31 cellular contexts compared by ENCODE assay signal in the genomic region with DNA sequence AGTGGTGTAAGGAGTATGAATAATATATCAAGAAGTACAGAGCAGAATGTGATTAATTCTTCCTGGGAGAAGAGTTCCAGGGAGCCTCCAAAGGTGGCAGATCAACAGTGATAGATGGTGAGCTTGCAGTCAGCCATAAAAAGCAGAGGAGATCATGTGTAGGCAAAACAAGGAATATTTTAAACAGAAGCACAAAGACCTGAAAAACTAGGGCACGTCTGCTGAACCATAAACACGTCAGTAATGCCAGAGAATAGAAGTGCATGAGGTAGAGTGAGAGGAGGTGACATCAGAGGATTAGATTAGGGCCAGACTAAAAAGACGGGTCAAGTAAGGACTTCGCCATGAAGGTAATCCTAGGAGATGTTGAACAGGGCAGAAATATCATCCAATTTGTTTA.
DNase-seq lines count a peak whose midpoint lies in the region; ATAC-seq, FAIRE-seq and TF ChIP-seq lines count a peak whose summit lies in the region.
"Had no signal": no experiment of that assay in that cellular context is flagged by ENCODE, and none has a peak within 500 bp of the region (broad histone marks: within the 10 kb centered on the region; RNA-seq: fewer than 3 reads in every experiment).

No MANE protein-coding gene starts in this region.

- WGBS in HepG2 (ENCODE audit: low lambda C conversion rate): 92% methylated on average over 4 of the region's 4 CpGs
- 100% methylated on average over 4 of the region's 4 CpGs for WGBS in right lobe of liver (ENCODE audit: insufficient coverage, low coverage, low lambda C conversion rate, missing lambda C conversion rate)
- 70 to 73% methylated on average over 4 of the region's 4 CpGs for WGBS in gastroesophageal sphincter (ENCODE audit: low coverage in 1 of 2), 2 donors

- no peaks in the 10 kb centered on the region for H4K20me1 ChIP-seq in HepG2 (ENCODE audit: insufficient read depth, low read length)

- H3K4me1 ChIP-seq in HepG2 (ENCODE audit: insufficient read depth, low read length) (peaks cover 71% of the 10 kb centered on the region), right lobe of liver (peaks cover 0 to 15% (median 7%) of the 10 kb centered on the region in 4 donors), gastroesophageal sphincter (peaks cover 8 to 41% (median 9%) of the 10 kb centered on the region in 3 donors)

- no TSS peak for BruUV-seq in HepG2 (replicated peaks; lab: Mats Ljungman, UMichigan)

- H3K79me2 ChIP-seq in HepG2 (ENCODE audit: insufficient read depth, low read length): peaks cover 15% of the 10 kb centered on the region

- DNase-seq in HepG2 (ENCODE audit: low spot score): no peak
- no peak for DNase-seq in right lobe of liver
- no peak for DNase-seq in EL
- DNase-seq in substantia nigra (lab: John Stamatoyannopoulos, UW): no peak
- DNase-seq: activated CD4-positive, alpha-beta T cell treated with anti-CD3 and anti-CD28 coated beads, Interleukin-2, amount 50 U/mL, for 1 hour; BE2C; body of pancreas; cerebellar nuclear complex; COR-L47; DMS79; H7; immature natural killer cell; left ventricle myocardium inferior; naive thymus-derived CD4-positive, alpha-beta T cell; NCI-H1092 treated with DMSO at 0.1 percent for 48 hours; NCI-H1930; pancreas; RPMI8226; stimulated activated CD4-positive, alpha-beta T cell treated with anti-CD3 and anti-CD28 coated beads, Interleukin-15, amount 100 ng/mL, for 24 hours; stimulated activated naive CD8-positive, alpha-beta T cell treated with anti-CD3 and anti-CD28 coated beads, Interleukin-15, Interleukin-2, amounts not matched to agents 100 U/mL and 50 U/mL, for 24 hours; tibial artery had no signal

- TF ChIP-seq RAD21 in HepG2 (CRISPR knock-in tag; IDR thresholded peaks at IDR 0.05): no peak

- H3K9me3 ChIP-seq in HepG2 (ENCODE audit: low read length) (no peaks in the 10 kb centered on the region), right lobe of liver (no peaks in the 10 kb centered on the region), gastroesophageal sphincter (no peaks in the 10 kb centered on the region)
- H3K9me3 ChIP-seq: BE2C, body of pancreas, left ventricle myocardium inferior, pancreas, tibial artery had no signal

- ATAC-seq in HepG2 (0 out of 3 replicates have a peak, but pooled peaks have one; percentile 24), right lobe of liver (no peak), GM19463 (IDR thresholded peaks at IDR 0.05; ENCODE audit: unreplicated experiment) (no peak), gastroesophageal sphincter (no peak)
- ATAC-seq: body of pancreas; naive thymus-derived CD4-positive, alpha-beta T cell; pancreas; sciatic nerve; stimulated activated naive CD8-positive, alpha-beta T cell treated with anti-CD3 and anti-CD28 coated beads, Interleukin-15, Interleukin-2, amounts not matched to agents 100 U/mL and 50 U/mL, for 24 hours had no signal

- no peaks in the 10 kb centered on the region for H3K36me3 ChIP-seq in HepG2 (replicated peaks in 1 of 2; ENCODE audit: control insufficient read depth in 1 of 2, insufficient read depth in 2 of 2, low read length in 2 of 2)
- no peaks in the 10 kb centered on the region for H3K36me3 ChIP-seq in right lobe of liver
- no peaks in the 10 kb centered on the region for H3K36me3 ChIP-seq in gastroesophageal sphincter
- H3K36me3 ChIP-seq: BE2C, left ventricle myocardium inferior, pancreas, tibial artery had no signal

- TF ChIP-seq EP300 in HepG2 (IDR thresholded peaks at IDR 0.05; ENCODE audit: low read depth in 2 of 2, low read length in 2 of 2): no peak
- no peak for TF ChIP-seq EP300 in HepG2 (CRISPR knock-in tag; IDR thresholded peaks at IDR 0.05; ENCODE audit: borderline replicate concordance)
- no peak for TF ChIP-seq EP300 in gastroesophageal sphincter (IDR thresholded peaks at IDR 0.05)

- CTCF ChIA-PET in HepG2 (lab: Yijun Ruan, JAX; ENCODE audit: low intra/inter-chr PET ratio, low total read pairs): no interaction called here

- no peaks in the 10 kb centered on the region for H3K27me3 Mint-ChIP-seq in nephron (ENCODE audit: low read depth)
- H3K27me3 Mint-ChIP-seq: naive thymus-derived CD4-positive, alpha-beta T cell had no signal

- H3K36me3 Mint-ChIP-seq in nephron (ENCODE audit: low read depth): peaks cover 36% of the 10 kb centered on the region

- TF ChIP-seq CTCF in HepG2 (CRISPR knock-in tag; IDR thresholded peaks at IDR 0.05) (no peak), right lobe of liver (IDR thresholded peaks at IDR 0.05) (no peak), nephron (IDR thresholded peaks at IDR 0.05; ENCODE audit: unreplicated experiment in 3 of 3) (no peak), gastroesophageal sphincter (IDR thresholded peaks at IDR 0.05) (no peak)

- no peaks in the 10 kb centered on the region for H3K27me3 ChIP-seq in HepG2 (ENCODE audit: control insufficient read depth in 1 of 2, insufficient read depth in 2 of 2, low read length in 2 of 2)
- no peaks in the 10 kb centered on the region for H3K27me3 ChIP-seq in right lobe of liver
- no peaks in the 10 kb centered on the region for H3K27me3 ChIP-seq in gastroesophageal sphincter
- H3K27me3 ChIP-seq: BE2C, body of pancreas, pancreas, tibial artery had no signal

- H3K27ac ChIP-seq in HepG2 (ENCODE audit: extremely low read length, insufficient read depth, low read length): peak overlapping the region; percentile 82
- no peak overlapping the region for H3K27ac ChIP-seq in right lobe of liver
- H3K27ac ChIP-seq in angular gyrus (ENCODE audit: low read depth, low read length): peak overlapping the region; percentile 3
- H3K27ac ChIP-seq in gastroesophageal sphincter: no peak overlapping the region
- no peak overlapping the region for H3K27ac ChIP-seq in substantia nigra (ENCODE audit: low read depth, low read length, poor library complexity, severe bottlenecking)
- H3K27ac ChIP-seq: body of pancreas, epithelial cell of prostate, HL-60, left ventricle myocardium inferior, pancreas, tibial artery, VCaP had no signal

- H2AFZ ChIP-seq in HepG2 (ENCODE audit: low read length): no peak overlapping the region

- no peak for FAIRE-seq in HepG2 (lab: Jason Lieb, UNC)
- FAIRE-seq: A204.1, pancreas had no signal

- H3K4me1 Mint-ChIP-seq in nephron: peaks cover 19% of the 10 kb centered on the region

- H3K4me3 ChIP-seq in HepG2 (replicated peaks in 1 of 3; ENCODE audit: insufficient read depth in 1 of 3, low read depth in 2 of 3, low read length in 3 of 3): no peak overlapping the region; a peak in 1 of 6 replicates
- no peak overlapping the region for H3K4me3 ChIP-seq in right lobe of liver
- H3K4me3 ChIP-seq in gastroesophageal sphincter: no peak overlapping the region
- H3K4me3 ChIP-seq: body of pancreas, left ventricle myocardium inferior, pancreas, tibial artery had no signal

- peak overlapping the region; percentile 33; the same call in 1 of the 2 replicates for H3K4me2 ChIP-seq in HepG2 (ENCODE audit: low read depth, low read length)

- TF ChIP-seq POLR2A in HepG2 (IDR thresholded peaks at IDR 0.05; ENCODE audit: insufficient read depth in 1 of 2, low read depth in 2 of 2, low read length in 2 of 2): no peak
- TF ChIP-seq POLR2A in right lobe of liver (IDR thresholded peaks at IDR 0.05): no peak
- no peak for TF ChIP-seq POLR2A in gastroesophageal sphincter (IDR thresholded peaks at IDR 0.05)

- intact Hi-C loops in HepG2 (cut with micrococcal nuclease; ENCODE audit: unreplicated experiment): no loop called here
- intact Hi-C loops in right lobe of liver (cut with DNase I): no loop called here

- H3K27ac Mint-ChIP-seq in nephron: peak overlapping the region in 2 of 3 experiments; percentile 1 to 31
- H3K27ac Mint-ChIP-seq: activated T-helper 2 cell treated with anti-CD3 and anti-CD28 coated beads, Interferon-gamma antibody, Interleukin-2, Interleukin-4, amounts not matched to agents 10 μg/mL and 5 μg/mL and 100 μg/mL, durations not matched to agents 14 hours and 24 hours and 36 hours; naive thymus-derived CD4-positive, alpha-beta T cell had no signal

- in situ Hi-C loops in HepG2 (cut with HindIII; ENCODE audit: extremely low pct_ligation_motif_present, low pct_unique_long_range_greater_than_20kb): no loop called here

- H3K9me3 Mint-ChIP-seq in nephron: peaks cover 9% of the 10 kb centered on the region
- H3K9me3 Mint-ChIP-seq: activated T-helper 2 cell treated with anti-CD3 and anti-CD28 coated beads, Interferon-gamma antibody, Interleukin-2, Interleukin-4, amounts not matched to agents 10 μg/mL and 5 μg/mL and 100 μg/mL, durations not matched to agents 14 hours and 24 hours and 36 hours; immature natural killer cell had no signal

- peak overlapping the region; percentile 40; the same call in 1 of the 2 replicates for H3K9ac ChIP-seq in HepG2 (ENCODE audit: insufficient read depth, low read depth, low read length)

- POLR2A ChIA-PET in HepG2 (lab: Yijun Ruan, JAX): no interaction called here

- H3K4me3 Mint-ChIP-seq in nephron: no peak overlapping the region
- H3K4me3 Mint-ChIP-seq: immature natural killer cell; naive thymus-derived CD4-positive, alpha-beta T cell had no signal

TF ChIP-seq in HepG2, 621 proteins besides CTCF, POLR2A, EP300 and RAD21 (continues in another document):
- no peak for TF ChIP-seq ZNF549 (CRISPR knock-in tag; IDR thresholded peaks at IDR 0.05)
- no peak for TF ChIP-seq MEIS1 (CRISPR knock-in tag; IDR thresholded peaks at IDR 0.05; ENCODE audit: borderline replicate concordance)
- TF ChIP-seq NFKB2 (CRISPR knock-in tag; IDR thresholded peaks at IDR 0.05; ENCODE audit: borderline replicate concordance): no peak
- TF ChIP-seq FIP1L1 (IDR thresholded peaks at IDR 0.05; ENCODE audit: borderline replicate concordance, insufficient read depth, low read depth, low read length): no peak
- TF ChIP-seq TMF1 (CRISPR knock-in tag; IDR thresholded peaks at IDR 0.05; ENCODE audit: low read depth): no peak
- no peak for TF ChIP-seq SIX1 (CRISPR knock-in tag; IDR thresholded peaks at IDR 0.05; ENCODE audit: borderline replicate concordance)
- no peak for TF ChIP-seq ZSCAN21 (CRISPR knock-in tag; IDR thresholded peaks at IDR 0.05; ENCODE audit: borderline replicate concordance)
- TF ChIP-seq, protein P1, sequence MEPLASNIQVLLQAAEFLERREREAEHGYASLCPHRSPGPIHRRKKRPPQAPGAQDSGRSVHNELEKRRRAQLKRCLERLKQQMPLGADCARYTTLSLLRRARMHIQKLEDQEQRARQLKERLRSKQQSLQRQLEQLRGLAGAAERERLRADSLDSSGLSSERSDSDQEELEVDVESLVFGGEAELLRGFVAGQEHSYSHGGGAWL (CRISPR knock-in tag; IDR thresholded peaks at IDR 0.05): no peak
- no peak for TF ChIP-seq ZSCAN31 (CRISPR knock-in tag; IDR thresholded peaks at IDR 0.05; ENCODE audit: low read depth)
- no peak for TF ChIP-seq BCL6 (CRISPR knock-in tag; IDR thresholded peaks at IDR 0.05)
- TF ChIP-seq RBM22 (optimal IDR thresholded peaks at IDR 0.05; ENCODE audit: low read length): no peak
- no peak for TF ChIP-seq GABPB1 (CRISPR knock-in tag; IDR thresholded peaks at IDR 0.05)
- TF ChIP-seq ZNF510 (CRISPR knock-in tag; IDR thresholded peaks at IDR 0.05; ENCODE audit: low read depth): no peak

Comparison
In these comparisons a context has a peak if more than half of its experiments do, and no peak if none do; other contexts are left out.
1. H3K27ac ChIP-seq: peak in HepG2 (single experiment) and angular gyrus (single experiment); none in right lobe of liver (0 of 3), gastroesophageal sphincter (0 of 4) and substantia nigra (single experiment).